ENCODE assay signal across 10 cellular contexts in the genomic region with DNA sequence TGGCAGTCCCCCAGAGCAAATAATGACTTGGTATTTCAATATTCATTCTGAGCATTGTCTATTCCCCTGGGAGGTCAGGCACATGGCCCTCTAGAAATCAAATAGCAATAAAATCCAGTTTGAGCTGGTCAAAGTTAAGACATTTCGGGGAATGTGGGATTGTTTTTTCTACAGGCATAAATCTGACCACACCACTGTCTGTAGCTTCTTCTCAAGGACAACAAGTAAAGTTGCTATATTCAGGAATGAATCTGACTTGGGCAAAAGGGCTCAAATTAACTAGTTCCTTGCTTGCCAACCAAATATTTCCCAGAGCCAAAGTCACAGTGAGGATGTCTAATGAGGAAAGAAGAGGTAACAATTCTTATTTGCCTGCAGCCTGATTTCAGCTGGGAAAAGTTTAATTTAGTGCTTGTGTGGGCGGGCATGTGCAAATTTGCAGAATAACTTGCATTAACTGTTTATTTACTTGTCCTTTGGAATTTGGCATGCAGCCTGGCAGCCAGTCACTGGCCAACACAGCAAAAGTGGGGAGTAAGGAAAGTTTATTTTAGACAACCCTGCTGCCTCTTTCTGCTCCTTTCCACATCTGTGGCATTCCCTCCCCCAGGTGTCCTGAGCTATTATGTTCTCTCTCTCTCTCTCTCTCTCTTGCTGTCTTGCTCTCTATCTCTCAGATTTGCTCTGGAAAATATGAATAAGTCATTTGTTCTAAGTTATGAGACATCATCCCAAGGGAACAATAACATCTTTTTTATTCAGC. TPM values are rescaled to one million over a fixed set of nuclear protein-coding genes. Genes with fewer than 3 reads are reported as not detected.
A peak's percentile ranks its signal among the peaks of the same experiment; 100 is the strongest.
DNase-seq lines count a peak whose midpoint lies in the region; ATAC-seq lines count a peak whose summit lies in the region.
"Had no signal": no experiment of that assay in that cellular context is flagged by ENCODE, and none has a peak within 500 bp of the region (broad histone marks: within the 10 kb centered on the region; RNA-seq: fewer than 3 reads in every experiment).

No MANE protein-coding gene starts in this region.

- DNase-seq in NCI-H748 (lab: John Stamatoyannopoulos, UW; ENCODE audit: unreplicated experiment) (peak; percentile 2), NCI-H748 treated with DMSO at 0.1 percent for 48 hours (lab: John Stamatoyannopoulos, UW) (no peak), amniotic epithelial cell (ENCODE audit: low read depth) (peak; percentile 79), left colon (peak; percentile 39 to 58), aorta (peak in 1 of 2 donors; percentile 53), T-helper 1 cell (no peak)
- no peak for DNase-seq in activated CD8-positive, alpha-beta memory T cell treated with anti-CD3 and anti-CD28 coated beads, Interleukin-2, amount 50 U/mL, for 48 hours
- DNase-seq: cerebellar nuclear complex, SJCRH30 had no signal

- no peak overlapping the region for H3K4me3 ChIP-seq in aorta (ENCODE audit: low read length in 2 of 2)
- H3K4me3 ChIP-seq: SJCRH30 had no signal

- intact Hi-C loops in left colon (cut with DNase I, micrococcal nuclease): no loop called here
- intact Hi-C loops in aorta (cut with DNase I): no loop called here

- H3K4me1 ChIP-seq in aorta (ENCODE audit: control insufficient read depth in 1 of 2, insufficient read depth in 2 of 2, low read length in 2 of 2): peaks cover 0 to 5% of the 10 kb centered on the region in 2 donors
- H3K4me1 ChIP-seq: SJCRH30 had no signal

- ATAC-seq in left colon: peak; percentile 74
- peak; percentile 59 for ATAC-seq in aorta (ENCODE audit: low FRiP score)
- no peak for ATAC-seq in HG03097 (IDR thresholded peaks at IDR 0.05; ENCODE audit: low FRiP score, unreplicated experiment)

- H3K9me3 ChIP-seq in aorta (ENCODE audit: control insufficient read depth, low read length): no peaks in the 10 kb centered on the region
- H3K9me3 ChIP-seq: SJCRH30 had no signal

- WGBS in aorta, 2 donors: 4% methylated on average over 2 of the region's 2 CpGs

- no peak overlapping the region for H3K27ac ChIP-seq in aorta (ENCODE audit: low read depth in 1 of 2, low read length in 2 of 2)
- H3K27ac ChIP-seq: SJCRH30 had no signal

- H3K36me3 ChIP-seq in aorta (ENCODE audit: control insufficient read depth in 1 of 2, insufficient read depth in 2 of 2, low read length in 1 of 2): no peaks in the 10 kb centered on the region
- H3K36me3 ChIP-seq: SJCRH30 had no signal

- no peaks in the 10 kb centered on the region for H3K27me3 ChIP-seq in aorta (ENCODE audit: control insufficient read depth in 1 of 2, insufficient read depth in 2 of 2, low read length in 1 of 2)
- H3K27me3 ChIP-seq: SJCRH30 had no signal

RNA-seq across cellular contexts. Expression of gene ARHGAP20, which starts 51.2 kb away (rescaled TPM):
- 1 to 10 TPM; 1.1 to 2.8 TPM for total RNA-seq in left colon
- total RNA-seq in aorta: 1 to 10 TPM; 3.5 to 5.1 TPM
- polyA plus RNA-seq in aorta: 1 to 10 TPM in 1 of 2 donors, under 1 TPM in 1; 0.63 to 1.3 TPM
- total RNA-seq: SJCRH30 had no signal

Comparison
In these comparisons a context has a peak if more than half of its experiments do, and no peak if none do; other contexts are left out.
1. DNase-seq: peak in NCI-H748 (single experiment), amniotic epithelial cell (single experiment) and left colon (2 of 2); none in NCI-H748 treated with DMSO at 0.1 percent for 48 hours (single experiment), activated CD8-positive, alpha-beta memory T cell treated with anti-CD3 and anti-CD28 coated beads, Interleukin-2, amount 50 U/mL, for 48 hours (single experiment) and T-helper 1 cell (0 of 5).